ENCODE assay signal across 1 cellular context in the genomic region with DNA sequence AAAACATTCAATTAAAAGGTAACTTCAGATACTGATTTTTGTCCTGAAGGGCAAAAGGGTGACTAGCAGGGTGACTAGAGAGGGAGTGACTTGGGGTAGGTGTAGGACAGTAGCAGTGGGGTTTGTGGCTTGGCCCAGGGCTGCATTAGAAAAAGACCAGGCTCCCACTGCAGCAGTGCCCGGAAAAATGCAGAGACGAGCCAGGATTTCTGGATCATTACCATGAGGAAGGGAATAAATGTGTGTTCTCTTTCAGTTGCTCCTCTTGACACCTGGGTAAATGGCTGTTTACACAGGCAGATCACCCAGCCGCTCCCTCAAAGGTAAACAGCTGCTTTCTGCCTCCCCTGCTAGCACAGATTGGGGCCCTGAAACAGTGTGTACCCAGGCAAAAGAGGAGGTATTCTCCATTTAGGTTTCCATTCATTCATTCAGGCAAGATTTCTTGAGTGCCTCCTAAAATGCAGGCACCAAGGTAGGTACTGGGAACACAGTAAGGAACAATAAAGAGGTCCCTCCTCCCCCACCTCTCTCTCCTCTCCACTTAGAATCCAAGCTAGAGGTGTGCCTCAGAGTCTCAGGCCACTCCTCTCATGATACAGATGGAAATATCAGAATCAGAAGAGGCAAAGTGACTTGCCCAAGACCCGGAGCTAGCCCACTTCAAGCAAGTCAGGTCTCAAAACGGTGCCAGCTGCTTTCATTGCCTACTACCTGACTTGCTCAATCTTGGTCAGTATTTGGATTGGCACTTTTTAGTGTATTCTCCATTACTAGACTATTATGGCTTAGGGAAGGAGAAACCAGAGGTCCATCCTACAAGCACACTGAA.
TF ChIP-seq lines count a peak whose summit lies in the region.

No MANE protein-coding gene starts in this region.

TF ChIP-seq in HepG2, 621 proteins besides CTCF, POLR2A, EP300 and RAD21 (continued from another document):
- no peak for TF ChIP-seq NFE2L1 (CRISPR knock-in tag; IDR thresholded peaks at IDR 0.05; ENCODE audit: borderline replicate concordance)
- TF ChIP-seq ZNF570 (CRISPR knock-in tag; IDR thresholded peaks at IDR 0.05; ENCODE audit: borderline replicate concordance), result 0 out of 2 replicates have a peak, but pooled peaks have one; percentile 73
- no peak for TF ChIP-seq TCF12 (IDR thresholded peaks at IDR 0.05)
- TF ChIP-seq TCF12 (CRISPR knock-in tag; IDR thresholded peaks at IDR 0.05), result 0 out of 2 replicates have a peak, but pooled peaks have one; percentile 32
- TF ChIP-seq ZNF816 (CRISPR knock-in tag; IDR thresholded peaks at IDR 0.05; ENCODE audit: borderline replicate concordance), result peak; percentile 52; the same call in 1 of the 2 replicates
- TF ChIP-seq ZFP36L1 (CRISPR knock-in tag; IDR thresholded peaks at IDR 0.05), result peak; percentile 69; the same call in 1 of the 2 replicates
- TF ChIP-seq, protein P1, sequence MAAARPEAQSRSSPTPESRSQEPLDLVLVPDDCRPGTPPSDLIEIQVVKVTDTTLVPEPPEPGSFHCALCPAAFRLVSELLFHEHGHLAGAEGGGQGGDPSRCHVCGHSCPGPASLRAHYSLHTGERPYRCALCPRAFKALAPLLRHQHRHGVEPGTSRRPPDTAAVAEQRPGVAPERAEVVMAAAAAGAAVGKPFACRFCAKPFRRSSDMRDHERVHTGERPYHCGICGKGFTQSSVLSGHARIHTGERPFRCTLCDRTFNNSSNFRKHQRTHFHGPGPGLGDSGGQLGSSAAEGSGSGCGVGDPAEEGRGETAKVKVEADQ (CRISPR knock-in tag; IDR thresholded peaks at IDR 0.05; ENCODE audit: borderline replicate concordance), result peak; percentile 81
- TF ChIP-seq, protein P2, sequence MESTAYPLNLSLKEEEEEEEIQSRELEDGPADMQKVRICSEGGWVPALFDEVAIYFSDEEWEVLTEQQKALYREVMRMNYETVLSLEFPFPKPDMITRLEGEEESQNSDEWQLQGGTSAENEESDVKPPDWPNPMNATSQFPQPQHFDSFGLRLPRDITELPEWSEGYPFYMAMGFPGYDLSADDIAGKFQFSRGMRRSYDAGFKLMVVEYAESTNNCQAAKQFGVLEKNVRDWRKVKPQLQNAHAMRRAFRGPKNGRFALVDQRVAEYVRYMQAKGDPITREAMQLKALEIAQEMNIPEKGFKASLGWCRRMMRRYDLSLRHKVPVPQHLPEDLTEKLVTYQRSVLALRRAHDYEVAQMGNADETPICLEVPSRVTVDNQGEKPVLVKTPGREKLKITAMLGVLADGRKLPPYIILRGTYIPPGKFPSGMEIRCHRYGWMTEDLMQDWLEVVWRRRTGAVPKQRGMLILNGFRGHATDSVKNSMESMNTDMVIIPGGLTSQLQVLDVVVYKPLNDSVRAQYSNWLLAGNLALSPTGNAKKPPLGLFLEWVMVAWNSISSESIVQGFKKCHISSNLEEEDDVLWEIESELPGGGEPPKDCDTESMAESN (CRISPR knock-in tag; conservative IDR thresholded peaks at IDR 0.05), result no peak
- no peak for TF ChIP-seq NBN (conservative IDR thresholded peaks at IDR 0.05)
- TF ChIP-seq KDM1A (CRISPR knock-in tag; IDR thresholded peaks at IDR 0.05), result no peak
- no peak for TF ChIP-seq ZNF234 (CRISPR knock-in tag; conservative IDR thresholded peaks at IDR 0.05)
- TF ChIP-seq PITX1 (CRISPR knock-in tag; IDR thresholded peaks at IDR 0.05), result peak; percentile 58; the same call in 1 of the 2 replicates
- TF ChIP-seq, protein P3, sequence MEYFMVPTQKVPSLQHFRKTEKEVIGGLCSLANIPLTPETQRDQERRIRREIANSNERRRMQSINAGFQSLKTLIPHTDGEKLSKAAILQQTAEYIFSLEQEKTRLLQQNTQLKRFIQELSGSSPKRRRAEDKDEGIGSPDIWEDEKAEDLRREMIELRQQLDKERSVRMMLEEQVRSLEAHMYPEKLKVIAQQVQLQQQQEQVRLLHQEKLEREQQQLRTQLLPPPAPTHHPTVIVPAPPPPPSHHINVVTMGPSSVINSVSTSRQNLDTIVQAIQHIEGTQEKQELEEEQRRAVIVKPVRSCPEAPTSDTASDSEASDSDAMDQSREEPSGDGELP (IDR thresholded peaks at IDR 0.05; ENCODE audit: borderline replicate concordance, low read depth), result peak; percentile 91
- TF ChIP-seq SP2 (CRISPR knock-in tag; IDR thresholded peaks at IDR 0.05), result 0 out of 2 replicates have a peak, but pooled peaks have one; percentile 34
- TF ChIP-seq, protein P4, sequence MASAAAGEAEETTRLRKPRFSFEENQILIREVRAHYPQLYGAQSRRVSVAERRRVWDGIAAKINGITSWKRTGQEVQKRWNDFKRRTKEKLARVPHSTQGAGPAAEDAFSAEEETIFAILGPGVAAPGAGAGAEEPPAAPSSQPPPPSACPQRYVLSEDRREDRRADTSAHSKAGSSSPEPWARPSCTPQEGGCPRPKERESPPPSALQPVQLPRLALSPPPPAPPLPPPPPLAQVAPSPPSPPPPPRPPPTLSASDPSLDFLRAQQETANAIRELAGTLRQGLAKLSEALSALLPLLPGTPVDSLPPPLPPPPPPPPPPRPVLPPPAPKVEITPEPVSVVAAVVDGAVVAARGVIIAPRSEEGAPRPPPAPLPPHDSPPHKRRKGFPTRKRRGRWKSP (CRISPR knock-in tag; IDR thresholded peaks at IDR 0.05), result peak; percentile 64; the same call in 1 of the 2 replicates
- no peak for TF ChIP-seq SETDB1 (CRISPR knock-in tag; IDR thresholded peaks at IDR 0.05; ENCODE audit: borderline replicate concordance)
- peak; percentile 89; the same call in 1 of the 2 replicates for TF ChIP-seq ZNF430 (CRISPR knock-in tag; IDR thresholded peaks at IDR 0.05)
- peak; percentile 76; the same call in 1 of the 2 replicates for TF ChIP-seq ZFX (CRISPR knock-in tag; IDR thresholded peaks at IDR 0.05; ENCODE audit: low read depth)
- TF ChIP-seq, protein P5, sequence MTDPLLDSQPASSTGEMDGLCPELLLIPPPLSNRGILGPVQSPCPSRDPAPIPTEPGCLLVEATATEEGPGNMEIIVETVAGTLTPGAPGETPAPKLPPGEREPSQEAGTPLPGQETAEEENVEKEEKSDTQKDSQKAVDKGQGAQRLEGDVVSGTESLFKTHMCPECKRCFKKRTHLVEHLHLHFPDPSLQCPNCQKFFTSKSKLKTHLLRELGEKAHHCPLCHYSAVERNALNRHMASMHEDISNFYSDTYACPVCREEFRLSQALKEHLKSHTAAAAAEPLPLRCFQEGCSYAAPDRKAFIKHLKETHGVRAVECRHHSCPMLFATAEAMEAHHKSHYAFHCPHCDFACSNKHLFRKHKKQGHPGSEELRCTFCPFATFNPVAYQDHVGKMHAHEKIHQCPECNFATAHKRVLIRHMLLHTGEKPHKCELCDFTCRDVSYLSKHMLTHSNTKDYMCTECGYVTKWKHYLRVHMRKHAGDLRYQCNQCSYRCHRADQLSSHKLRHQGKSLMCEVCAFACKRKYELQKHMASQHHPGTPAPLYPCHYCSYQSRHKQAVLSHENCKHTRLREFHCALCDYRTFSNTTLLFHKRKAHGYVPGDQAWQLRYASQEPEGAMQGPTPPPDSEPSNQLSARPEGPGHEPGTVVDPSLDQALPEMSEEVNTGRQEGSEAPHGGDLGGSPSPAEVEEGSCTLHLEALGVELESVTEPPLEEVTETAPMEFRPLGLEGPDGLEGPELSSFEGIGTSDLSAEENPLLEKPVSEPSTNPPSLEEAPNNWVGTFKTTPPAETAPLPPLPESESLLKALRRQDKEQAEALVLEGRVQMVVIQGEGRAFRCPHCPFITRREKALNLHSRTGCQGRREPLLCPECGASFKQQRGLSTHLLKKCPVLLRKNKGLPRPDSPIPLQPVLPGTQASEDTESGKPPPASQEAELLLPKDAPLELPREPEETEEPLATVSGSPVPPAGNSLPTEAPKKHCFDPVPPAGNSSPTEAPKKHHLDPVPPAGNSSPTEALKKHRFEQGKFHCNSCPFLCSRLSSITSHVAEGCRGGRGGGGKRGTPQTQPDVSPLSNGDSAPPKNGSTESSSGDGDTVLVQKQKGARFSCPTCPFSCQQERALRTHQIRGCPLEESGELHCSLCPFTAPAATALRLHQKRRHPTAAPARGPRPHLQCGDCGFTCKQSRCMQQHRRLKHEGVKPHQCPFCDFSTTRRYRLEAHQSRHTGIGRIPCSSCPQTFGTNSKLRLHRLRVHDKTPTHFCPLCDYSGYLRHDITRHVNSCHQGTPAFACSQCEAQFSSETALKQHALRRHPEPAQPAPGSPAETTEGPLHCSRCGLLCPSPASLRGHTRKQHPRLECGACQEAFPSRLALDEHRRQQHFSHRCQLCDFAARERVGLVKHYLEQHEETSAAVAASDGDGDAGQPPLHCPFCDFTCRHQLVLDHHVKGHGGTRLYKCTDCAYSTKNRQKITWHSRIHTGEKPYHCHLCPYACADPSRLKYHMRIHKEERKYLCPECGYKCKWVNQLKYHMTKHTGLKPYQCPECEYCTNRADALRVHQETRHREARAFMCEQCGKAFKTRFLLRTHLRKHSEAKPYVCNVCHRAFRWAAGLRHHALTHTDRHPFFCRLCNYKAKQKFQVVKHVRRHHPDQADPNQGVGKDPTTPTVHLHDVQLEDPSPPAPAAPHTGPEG (CRISPR knock-in tag; IDR thresholded peaks at IDR 0.05), result no peak
- TF ChIP-seq SMC3 (IDR thresholded peaks at IDR 0.05; ENCODE audit: low read length), result no peak
- no peak for TF ChIP-seq SMARCE1 (IDR thresholded peaks at IDR 0.05; ENCODE audit: borderline replicate concordance)
- peak; percentile 55; the same call in 1 of the 2 replicates for TF ChIP-seq ZSCAN21 (CRISPR knock-in tag; IDR thresholded peaks at IDR 0.05; ENCODE audit: borderline replicate concordance)
- TF ChIP-seq RBM39 (IDR thresholded peaks at IDR 0.05; ENCODE audit: low read depth, low read length, poor library complexity, severe bottlenecking), result no peak
- peak; percentile 91 for TF ChIP-seq ZNF501 (CRISPR knock-in tag; IDR thresholded peaks at IDR 0.05)
- TF ChIP-seq ZNF333 (CRISPR knock-in tag; IDR thresholded peaks at IDR 0.05; ENCODE audit: borderline replicate concordance), result 0 out of 2 replicates have a peak, but pooled peaks have one; percentile 69
